ENCODE assay signal across 8 cellular contexts in the genomic region with DNA sequence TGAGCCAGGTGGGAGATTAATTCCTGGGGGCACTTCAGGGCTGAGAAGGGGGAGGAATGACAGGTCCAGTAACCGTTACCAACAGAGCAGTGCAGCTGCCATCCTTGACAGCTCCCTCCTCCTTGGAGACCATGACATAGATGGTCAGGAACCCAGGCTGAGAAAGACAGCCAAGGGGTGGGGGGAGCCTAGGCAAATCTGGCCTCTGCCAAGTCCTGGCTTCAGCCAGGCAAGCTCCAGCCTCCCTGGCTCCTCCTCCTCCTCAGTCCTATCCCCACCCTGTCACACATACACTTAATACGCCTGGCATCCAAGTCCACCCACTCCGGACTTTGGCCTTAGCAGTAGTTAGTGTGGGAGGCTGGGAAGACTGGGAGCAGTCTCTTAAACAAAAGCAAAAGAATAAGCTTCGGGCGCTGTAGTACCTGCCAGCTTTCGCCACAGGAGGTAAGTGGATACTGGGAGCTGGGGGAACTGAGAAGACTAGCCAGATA. TPM values are rescaled to one million over a fixed set of nuclear protein-coding genes. Genes with fewer than 3 reads are reported as not detected.
DNase-seq lines count a peak whose midpoint lies in the region; ATAC-seq and TF ChIP-seq lines count a peak whose summit lies in the region.

A gene with protein sequence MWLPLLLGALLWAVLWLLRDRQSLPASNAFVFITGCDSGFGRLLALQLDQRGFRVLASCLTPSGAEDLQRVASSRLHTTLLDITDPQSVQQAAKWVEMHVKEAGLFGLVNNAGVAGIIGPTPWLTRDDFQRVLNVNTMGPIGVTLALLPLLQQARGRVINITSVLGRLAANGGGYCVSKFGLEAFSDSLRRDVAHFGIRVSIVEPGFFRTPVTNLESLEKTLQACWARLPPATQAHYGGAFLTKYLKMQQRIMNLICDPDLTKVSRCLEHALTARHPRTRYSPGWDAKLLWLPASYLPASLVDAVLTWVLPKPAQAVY (plus strand): TSS at position 323 of the 494 bp plus-strand sequence. CDS start 792 bp downstream, outside the sequence.

- no peak within 1 kb of the TSS for H2AFZ ChIP-seq in parathyroid adenoma
- no peak within 1 kb of the TSS for H2AFZ ChIP-seq in OCI-LY7 (ENCODE audit: low read length)

- H3K4me2 ChIP-seq in BLaER1 (peak within 1 kb of the TSS; percentile 18), parathyroid adenoma (ENCODE audit: low read length) (no peak within 1 kb of the TSS), OCI-LY7 (ENCODE audit: low read length) (no peak within 1 kb of the TSS)

- H4K20me1 ChIP-seq in BLaER1 (peaks cover 4% of the 10 kb centered on the region; the same call in 1 of the 2 replicates), OCI-LY7 (ENCODE audit: insufficient read depth, low read length) (no peaks in the 10 kb centered on the region)

- H3K9me3 ChIP-seq in BLaER1: no peaks in the 10 kb centered on the region
- no peaks in the 10 kb centered on the region for H3K9me3 ChIP-seq in gastroesophageal sphincter
- H3K9me3 ChIP-seq in parathyroid adenoma (ENCODE audit: control insufficient read depth, low read length): no peaks in the 10 kb centered on the region
- no peaks in the 10 kb centered on the region for H3K9me3 ChIP-seq in OCI-LY7 (ENCODE audit: low read length)

- DNase-seq in RPMI7951 (ENCODE audit: low read depth) (peak; percentile 77), NCI-H1930 (lab: John Stamatoyannopoulos, UW) (no peak), NCI-H510A (lab: John Stamatoyannopoulos, UW) (no peak), OCI-LY7 (ENCODE audit: low spot score) (no peak)

- H3K4me1 ChIP-seq in BLaER1 (peaks cover 93% of the 10 kb centered on the region), gastroesophageal sphincter (peaks cover 18 to 95% (median 70%) of the 10 kb centered on the region in 3 donors), parathyroid adenoma (peaks cover 7% of the 10 kb centered on the region), OCI-LY7 (ENCODE audit: insufficient read depth, low read length, poor library complexity, severe bottlenecking) (peaks cover 31% of the 10 kb centered on the region)

- POLR2A ChIA-PET in OCI-LY7 (lab: Charles Lee): interaction anchor here (1.1 kb wide), 1 partner anchor 46 kb away, joined by 4 read pairs; no protein-coding TSS in a partner anchor

- WGBS in gastroesophageal sphincter (ENCODE audit: low coverage in 1 of 2), 2 donors: 18% methylated on average over 5 of the region's 6 CpGs; no CpG with 5 or more reads in 1 of the 2 donors

- H3K27ac ChIP-seq in BLaER1: no peak within 1 kb of the TSS
- H3K27ac ChIP-seq in gastroesophageal sphincter: peak within 1 kb of the TSS; percentile 84 to 98 (median 97)
- H3K27ac ChIP-seq in parathyroid adenoma: peak within 1 kb of the TSS; percentile 48
- no peak within 1 kb of the TSS for H3K27ac ChIP-seq in OCI-LY7 (ENCODE audit: low read depth, low read length, poor library complexity, severe bottlenecking)

- H3K79me2 ChIP-seq in parathyroid adenoma (no peaks in the 10 kb centered on the region), OCI-LY7 (ENCODE audit: insufficient read depth, low read depth, low read length) (peaks cover 16% of the 10 kb centered on the region; the same call in 1 of the 2 replicates)

- H3K27me3 ChIP-seq in BLaER1 (no peaks in the 10 kb centered on the region), gastroesophageal sphincter (no peaks in the 10 kb centered on the region), parathyroid adenoma (ENCODE audit: control insufficient read depth, insufficient read depth, low read length) (no peaks in the 10 kb centered on the region)

- TF ChIP-seq CTCF in gastroesophageal sphincter (IDR thresholded peaks at IDR 0.05): peak in 2 of 4 experiments; percentile 32 to 35
- no peak for TF ChIP-seq CTCF in parathyroid adenoma (IDR thresholded peaks at IDR 0.05)
- no peak for TF ChIP-seq CTCF in OCI-LY7 (conservative IDR thresholded peaks at IDR 0.05; ENCODE audit: low read length)

- CTCF ChIA-PET in OCI-LY7 (lab: Charles Lee; ENCODE audit: unreplicated experiment): interaction anchor here (0.9 kb wide), 2 partner anchors 19 to 63 kb away, joined by 3 read pairs; no protein-coding TSS in a partner anchor

- TF ChIP-seq POLR2A in gastroesophageal sphincter (IDR thresholded peaks at IDR 0.05): peak; percentile 63 to 67

- H3K36me3 ChIP-seq in BLaER1 (peaks cover 35% of the 10 kb centered on the region), gastroesophageal sphincter (peaks cover 0 to 16% of the 10 kb centered on the region in 2 donors), parathyroid adenoma (ENCODE audit: control insufficient read depth, insufficient read depth, low read length) (no peaks in the 10 kb centered on the region), OCI-LY7 (ENCODE audit: insufficient read depth, low read length) (peaks cover 56% of the 10 kb centered on the region)

- BruUV-seq in OCI-LY7 (replicated peaks; lab: Mats Ljungman, UMichigan): no TSS peak

- H3K4me3 ChIP-seq in BLaER1: no peak within 1 kb of the TSS
- peak within 1 kb of the TSS; percentile 3 to 33 for H3K4me3 ChIP-seq in gastroesophageal sphincter
- no peak within 1 kb of the TSS for H3K4me3 ChIP-seq in parathyroid adenoma (ENCODE audit: low read depth, low read length)
- no peak within 1 kb of the TSS for H3K4me3 ChIP-seq in OCI-LY7 (ENCODE audit: low read depth, low read length, poor library complexity, severe bottlenecking)

- peak within 1 kb of the TSS; percentile 11; the same call in 1 of the 2 replicates for H3K9ac ChIP-seq in BLaER1
- no peak within 1 kb of the TSS for H3K9ac ChIP-seq in parathyroid adenoma

- intact Hi-C loops in OCI-LY7 (cut with micrococcal nuclease; ENCODE audit: unreplicated experiment): no loop called here

- peak; percentile 73 for ATAC-seq in gastroesophageal sphincter
- ATAC-seq in HG03039 (IDR thresholded peaks at IDR 0.05; ENCODE audit: unreplicated experiment): no peak

- no peaks in the 10 kb centered on the region for H3K9me2 ChIP-seq in OCI-LY7 (ENCODE audit: insufficient read depth, low read length)

- no peak for TF ChIP-seq EP300 in gastroesophageal sphincter (IDR thresholded peaks at IDR 0.05)

RNA-seq across cellular contexts. Expression of the gene that starts here (rescaled TPM):
- total RNA-seq in RPMI7951 (2014; rRNA removed; shearing (Covaris generic)): 6.0 and 6.7 TPM in 2 replicates
- 10 to 100 TPM; 18.0 to 57.0 (median 31.9) TPM for total RNA-seq in gastroesophageal sphincter
- total RNA-seq in OCI-LY7 (2014; rRNA removed; shearing (Covaris generic)): 6.2 and 8.9 TPM in 2 replicates
- 19.6 and 20.1 TPM in 2 replicates for total RNA-seq in OCI-LY7 (2022)

Comparison
In these comparisons a context has a peak if more than half of its experiments do, and no peak if none do; other contexts are left out.
1. H3K27ac ChIP-seq: peak in gastroesophageal sphincter (4 of 4) and parathyroid adenoma (single experiment); none in BLaER1 (single experiment) and OCI-LY7 (single experiment).
2. H3K4me3 ChIP-seq: peak in gastroesophageal sphincter (2 of 2); none in BLaER1 (single experiment), parathyroid adenoma (single experiment) and OCI-LY7 (single experiment).